8 cellular contexts compared by ENCODE assay signal in genomic region chrX:69222103-69223090, GRCh38. TPM values are rescaled to one million over a fixed set of nuclear protein-coding genes. Genes with fewer than 3 reads are reported as not detected.
DNase-seq lines count a peak whose midpoint lies in the region; ATAC-seq and TF ChIP-seq lines count a peak whose summit lies in the region.

No MANE protein-coding gene starts in this region.

- no peaks in the 10 kb centered on the region for H3K79me2 ChIP-seq in fibroblast of lung (ENCODE audit: control insufficient read depth, insufficient read depth, low read length)

- POLR2A ChIA-PET in GM10248 (lab: Yijun Ruan, JAX) = no interaction called here

- H3K36me3 ChIP-seq in NT2/D1 (ENCODE audit: insufficient read depth, insufficient read length, low read length) = no peaks in the 10 kb centered on the region
- H3K36me3 ChIP-seq in fibroblast of lung (ENCODE audit: control insufficient read depth, insufficient read depth, low read length) = no peaks in the 10 kb centered on the region

- H3K4me1 Mint-ChIP-seq in natural killer cell = no peaks in the 10 kb centered on the region

- H3K9me3 Mint-ChIP-seq in natural killer cell = no peaks in the 10 kb centered on the region

- DNase-seq in GM10248 (ENCODE audit: extremely low spot score) (peak; percentile 73), HL-60 (ENCODE audit: low read depth in 1 of 2, low spot score in 1 of 2) (peak; percentile 17 to 58), NT2/D1 (ENCODE audit: low read depth, low spot score) (peak; percentile 94), activated T-cell treated with anti-CD3 and anti-CD28 coated beads for 48 hours (ENCODE audit: low read depth) (peak; percentile 58), fibroblast of lung (ENCODE audit: low read depth in 2 of 2) (peak; percentile 43 to 70), natural killer cell (peak; percentile 62)
- DNase-seq in stimulated activated naive CD4-positive, alpha-beta T cell (lab: John Stamatoyannopoulos, UW) = peak; percentile 15 to 72 (median 60)

- no peak overlapping the region for H3K4me3 ChIP-seq in HL-60 (replicated peaks; ENCODE audit: insufficient read depth, low read length)
- H3K4me3 ChIP-seq in NT2/D1 (ENCODE audit: insufficient read length, low read depth) = no peak overlapping the region
- H3K4me3 ChIP-seq in fibroblast of lung (replicated peaks in 1 of 4; ENCODE audit: control extremely low read depth in 1 of 4, insufficient read depth in 1 of 4, low read depth in 3 of 4, low read length in 4 of 4) = no peak overlapping the region

- no peaks in the 10 kb centered on the region for H3K36me3 Mint-ChIP-seq in natural killer cell

- H3K27me3 Mint-ChIP-seq in natural killer cell (ENCODE audit: low read depth in 2 of 2) = peaks cover 0 to 6% of the 10 kb centered on the region in 2 donors

- intact Hi-C loops in natural killer cell (cut with micrococcal nuclease) = loop anchor here (1.0 to 5.0 kb wide), 3 partner anchors 128 to 490 kb away; no protein-coding TSS in a partner anchor

- H3K27ac Mint-ChIP-seq in natural killer cell = no peak overlapping the region

- no peaks in the 10 kb centered on the region for H4K20me1 ChIP-seq in fibroblast of lung (ENCODE audit: control insufficient read depth, extremely low read depth, insufficient read depth, low read length)

- peak; percentile 61 for TF ChIP-seq CTCF in GM10248 (IDR thresholded peaks at IDR 0.05; ENCODE audit: control extremely low read depth, extremely low read depth, low read depth, missing control alignments)
- peak; percentile 45 for TF ChIP-seq CTCF in HL-60 (IDR thresholded peaks at IDR 0.05; ENCODE audit: insufficient read depth, low read length)
- peak; percentile 74 to 77 for TF ChIP-seq CTCF in fibroblast of lung (conservative IDR thresholded peaks at IDR 0.05 in 1 of 2, IDR thresholded peaks at IDR 0.05 in 1 of 2; ENCODE audit: low read depth in 1 of 2, low read length in 2 of 2)
- TF ChIP-seq CTCF in natural killer cell (IDR thresholded peaks at IDR 0.05) = peak; percentile 67

- CTCF ChIA-PET in GM10248 (lab: Yijun Ruan, JAX) = interaction anchor here (0.6 to 6.5 kb wide), 27 partner anchors 9 to 491 kb away, joined by 3 to 53 read pairs (median 4); partner anchors contain the start of gene EFNB1

- H3K4me3 Mint-ChIP-seq in natural killer cell = no peak overlapping the region

- no peaks in the 10 kb centered on the region for H3K27me3 ChIP-seq in HL-60 (ENCODE audit: insufficient read depth, poor library complexity, severe bottlenecking)
- peaks cover 49% of the 10 kb centered on the region for H3K27me3 ChIP-seq in NT2/D1 (ENCODE audit: insufficient read depth, insufficient read length)
- H3K27me3 ChIP-seq in fibroblast of lung (ENCODE audit: control insufficient read depth, insufficient read depth, low read length) = peaks cover 3% of the 10 kb centered on the region

- peak; percentile 76 to 88 (median 82) for ATAC-seq in natural killer cell
- no peak for ATAC-seq in HG03439 (IDR thresholded peaks at IDR 0.05; ENCODE audit: unreplicated experiment)

- H2AFZ ChIP-seq in fibroblast of lung (ENCODE audit: low read length) = no peak overlapping the region

- H3K27ac ChIP-seq in HL-60 (replicated peaks) (no peak overlapping the region), fibroblast of lung (ENCODE audit: insufficient read depth, low read length) (no peak overlapping the region)

- peak overlapping the region; percentile 18 for H3K9ac ChIP-seq in NT2/D1 (ENCODE audit: insufficient read length, low read depth)
- H3K9ac ChIP-seq in fibroblast of lung (ENCODE audit: insufficient read depth, low read length) = no peak overlapping the region

- no peaks in the 10 kb centered on the region for H3K4me1 ChIP-seq in NT2/D1 (ENCODE audit: insufficient read depth, insufficient read length)
- no peaks in the 10 kb centered on the region for H3K4me1 ChIP-seq in fibroblast of lung (ENCODE audit: control insufficient read depth, extremely low read depth, insufficient read depth, low read length)

- no peak overlapping the region for H3K4me2 ChIP-seq in fibroblast of lung (ENCODE audit: extremely low read depth, insufficient read depth, low read length)

- H3K9me3 ChIP-seq in NT2/D1 (ENCODE audit: insufficient read depth, low read length) (no peaks in the 10 kb centered on the region), fibroblast of lung (ENCODE audit: control insufficient read depth, insufficient read depth, low read depth, low read length) (no peaks in the 10 kb centered on the region)

RNA-seq across cellular contexts. Expression of gene PJA1, which starts 57.1 kb away (rescaled TPM):
- total RNA-seq in fibroblast of lung (28.2 and 28.5 TPM in 2 replicates), natural killer cell (10 to 100 TPM; 18.5 to 23.4 (median 22.0) TPM)
- polyA plus RNA-seq in fibroblast of lung = 17.2 and 24.7 TPM in 2 replicates
- 24.3 and 29.6 TPM in 2 replicates for polyA plus RNA-seq in fibroblast of lung (2012)
- 9.7 and 20.8 TPM in 2 replicates for polyA minus RNA-seq in fibroblast of lung (ENCODE audit: low replicate concordance)

Comparison
In these comparisons a context has a peak if more than half of its experiments do, and no peak if none do; other contexts are left out.
1. DNase-seq: peak in every context shown above with its lines; median percentile 94 in NT2/D1; 73 in GM10248; 62 in natural killer cell; 60 in stimulated activated naive CD4-positive, alpha-beta T cell; 58 in activated T-cell treated with anti-CD3 and anti-CD28 coated beads for 48 hours; 56 in fibroblast of lung; 38 in HL-60.